Comparison of ENCODE assay signal across 10 cellular contexts in the genomic region with DNA sequence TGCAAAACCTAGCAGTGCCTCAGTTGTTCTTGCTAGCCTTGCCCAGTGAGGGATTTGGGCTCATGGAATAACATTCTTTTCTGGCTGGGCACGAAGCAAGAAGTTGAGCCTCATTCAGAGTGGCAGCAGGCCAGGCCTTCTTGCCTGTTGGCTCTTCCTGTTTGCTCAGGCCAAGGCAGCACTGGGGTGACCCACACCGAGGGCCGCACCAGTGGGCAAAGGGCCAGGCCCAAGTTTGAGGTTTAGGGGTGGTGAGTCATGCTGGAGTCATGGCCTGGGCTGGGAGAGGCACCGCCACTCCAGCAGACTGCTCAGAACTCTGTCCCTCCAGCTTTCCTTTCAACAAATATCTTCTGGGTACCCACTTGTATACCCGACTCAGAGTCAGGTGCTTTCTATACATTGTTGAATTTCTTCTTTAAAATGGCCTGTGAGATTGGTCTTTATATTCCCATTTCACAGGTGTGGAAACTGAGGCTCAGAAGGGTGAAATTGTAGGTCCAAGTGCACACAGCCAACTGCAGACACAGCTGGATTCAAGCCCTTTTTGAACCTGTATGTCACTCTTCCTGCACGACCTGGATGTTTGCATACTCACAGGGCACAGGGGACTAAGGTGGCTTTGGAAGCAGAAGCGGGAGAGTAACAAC.
DNase-seq lines count a peak whose midpoint lies in the region; ATAC-seq, FAIRE-seq and TF ChIP-seq lines count a peak whose summit lies in the region.
"Had no signal": no experiment of that assay in that cellular context is flagged by ENCODE, and none has a peak within 500 bp of the region (broad histone marks: within the 10 kb centered on the region; RNA-seq: fewer than 3 reads in every experiment).

No MANE protein-coding gene starts in this region.

- POLR2A ChIA-PET in A549 (lab: Yijun Ruan, JAX) = no interaction called here
- POLR2A ChIA-PET in activated CD8-positive, alpha-beta T cell treated with anti-CD3 and anti-CD28 coated beads, Interleukin-2, amount 10 ng/mL, durations not matched to agents 7 days and 5 days (lab: Charles Lee) = no interaction called here

- peak overlapping the region; percentile 50 to 74 for H3K27ac ChIP-seq in A549
- H3K27ac ChIP-seq in body of pancreas = no peak overlapping the region
- H3K27ac ChIP-seq: C4-2B had no signal

- H3K36me3 ChIP-seq in body of pancreas (replicated peaks in 1 of 2; ENCODE audit: insufficient read depth in 1 of 2, low read depth in 2 of 2) = no peaks in the 10 kb centered on the region

- H3K4me1 Mint-ChIP-seq in activated CD8-positive, alpha-beta T cell treated with anti-CD3 and anti-CD28 coated beads, Interleukin-2, amount 10 ng/mL, durations not matched to agents 7 days and 5 days (ENCODE audit: low read depth) = no peaks in the 10 kb centered on the region

- intact Hi-C loops in body of pancreas (cut with DNase I) = no loop called here

- 18% methylated on average over 5 of the region's 7 CpGs for WGBS in A549 (ENCODE audit: missing lambda C conversion rate)
- 71% methylated on average over 7 of the region's 7 CpGs for WGBS in body of pancreas, 2 donors

- TF ChIP-seq EP300 in A549 (IDR thresholded peaks at IDR 0.05) (no peak), Ishikawa (IDR thresholded peaks at IDR 0.05; ENCODE audit: borderline replicate concordance) (no peak)

- TF ChIP-seq POLR2A in A549 (IDR thresholded peaks at IDR 0.05; ENCODE audit: low read length) = no peak
- TF ChIP-seq POLR2A in body of pancreas (IDR thresholded peaks at IDR 0.05) = no peak

- peaks cover 7% of the 10 kb centered on the region for H3K27me3 Mint-ChIP-seq in activated CD8-positive, alpha-beta T cell treated with anti-CD3 and anti-CD28 coated beads, Interleukin-2, amount 10 ng/mL, durations not matched to agents 7 days and 5 days (ENCODE audit: low read depth)

- no peak for FAIRE-seq in A549 (lab: Jason Lieb, UNC)

- H3K4me1 ChIP-seq in A549 (peaks cover 20% of the 10 kb centered on the region), body of pancreas (no peaks in the 10 kb centered on the region)

- DNase-seq in A549 (ENCODE audit: low read depth in 1 of 2, low spot score in 1 of 2) (peak; percentile 43 to 77), body of pancreas (peak; percentile 17 to 55 (median 29)), kidney glomerular epithelial cell (lab: John Stamatoyannopoulos, UW) (peak; percentile 82), NCI-H1092 treated with DMSO at 0.1 percent for 48 hours (lab: John Stamatoyannopoulos, UW) (no peak)
- DNase-seq in activated CD8-positive, alpha-beta T cell treated with anti-CD3 and anti-CD28 coated beads, Interleukin-2, amount 10 ng/mL, durations not matched to agents 7 days and 5 days = no peak
- DNase-seq in activated naive CD4-positive, alpha-beta T cell (lab: John Stamatoyannopoulos, UW) = no peak
- no peak for DNase-seq in activated CD4-positive, alpha-beta T cell treated with anti-CD3 and anti-CD28 coated beads, Interleukin-2, amount 50 U/mL, for 48 hours
- DNase-seq: stimulated activated CD4-positive, alpha-beta T cell treated with anti-CD3 and anti-CD28 coated beads, Interleukin-2, amount 100 ng/mL, for 24 hours had no signal

- no peak overlapping the region for H3K27ac Mint-ChIP-seq in activated CD8-positive, alpha-beta T cell treated with anti-CD3 and anti-CD28 coated beads, Interleukin-2, amount 10 ng/mL, durations not matched to agents 7 days and 5 days

- no peaks in the 10 kb centered on the region for H3K36me3 Mint-ChIP-seq in activated CD8-positive, alpha-beta T cell treated with anti-CD3 and anti-CD28 coated beads, Interleukin-2, amount 10 ng/mL, durations not matched to agents 7 days and 5 days (ENCODE audit: low read depth)

- H3K4me3 Mint-ChIP-seq in activated CD8-positive, alpha-beta T cell treated with anti-CD3 and anti-CD28 coated beads, Interleukin-2, amount 10 ng/mL, durations not matched to agents 7 days and 5 days = no peak overlapping the region

- H3K4me3 ChIP-seq in A549 (no peak overlapping the region), body of pancreas (no peak overlapping the region)

- H3K27me3 ChIP-seq in body of pancreas = no peaks in the 10 kb centered on the region

- 0 out of 3 replicates have a peak, but pooled peaks cover 3% of the 10 kb centered on the region for H3K9me3 ChIP-seq in A549
- peaks cover 0 to 7% (median 0%) of the 10 kb centered on the region in 3 donors for H3K9me3 ChIP-seq in body of pancreas

- TF ChIP-seq RAD21 in A549 (conservative IDR thresholded peaks at IDR 0.05 in 1 of 2, IDR thresholded peaks at IDR 0.05 in 1 of 2) (no peak), Ishikawa (IDR thresholded peaks at IDR 0.05; ENCODE audit: low read depth) (no peak)

- peaks cover 22% of the 10 kb centered on the region for H3K9me3 Mint-ChIP-seq in activated CD8-positive, alpha-beta T cell treated with anti-CD3 and anti-CD28 coated beads, Interleukin-2, amount 10 ng/mL, durations not matched to agents 7 days and 5 days (ENCODE audit: insufficient read depth)

- CTCF ChIA-PET in A549 (lab: Yijun Ruan, JAX) = interaction anchor here (0.8 to 1.9 kb wide), 5 partner anchors 9 to 470 kb away, joined by 3 to 5 read pairs (median 4); no protein-coding TSS in a partner anchor
- CTCF ChIA-PET in activated CD8-positive, alpha-beta T cell treated with anti-CD3 and anti-CD28 coated beads, Interleukin-2, amount 10 ng/mL, durations not matched to agents 7 days and 5 days (lab: Charles Lee) = no interaction called here

- peak overlapping the region; percentile 68 for H3K4me2 ChIP-seq in A549

- TF ChIP-seq CTCF in A549 (IDR thresholded peaks at IDR 0.05) = no peak
- TF ChIP-seq CTCF in body of pancreas (IDR thresholded peaks at IDR 0.05) = no peak

- ATAC-seq in A549 = peak; percentile 97
- ATAC-seq in body of pancreas = no peak
- ATAC-seq in activated CD8-positive, alpha-beta T cell treated with anti-CD3 and anti-CD28 coated beads, Interleukin-2, amount 10 ng/mL, durations not matched to agents 7 days and 5 days = no peak

TF ChIP-seq in A549, 52 proteins besides CTCF, POLR2A, EP300 and RAD21:
- TF ChIP-seq JUNB (IDR thresholded peaks at IDR 0.05) = peak; percentile 71
- TF ChIP-seq GATA3 (IDR thresholded peaks at IDR 0.05; ENCODE audit: borderline replicate concordance) = peak; percentile 30; the same call in 1 of the 2 replicates
- TF ChIP-seq NPAS2 (CRISPR knock-in tag; IDR thresholded peaks at IDR 0.05; ENCODE audit: borderline replicate concordance) = no peak
- TF ChIP-seq, protein P1, sequence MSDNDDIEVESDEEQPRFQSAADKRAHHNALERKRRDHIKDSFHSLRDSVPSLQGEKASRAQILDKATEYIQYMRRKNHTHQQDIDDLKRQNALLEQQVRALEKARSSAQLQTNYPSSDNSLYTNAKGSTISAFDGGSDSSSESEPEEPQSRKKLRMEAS (IDR thresholded peaks at IDR 0.05) = peak; percentile 72
- no peak for TF ChIP-seq HOXB13 (CRISPR knock-in tag; IDR thresholded peaks at IDR 0.05; ENCODE audit: low read depth)
- TF ChIP-seq FOSL2 (IDR thresholded peaks at IDR 0.05) = peak; percentile 72
- peak; percentile 82 for TF ChIP-seq FOSL2 (CRISPR knock-in tag; IDR thresholded peaks at IDR 0.05)
TF ChIP-seq in A549: peak in this region for 4.

TF ChIP-seq in Ishikawa, 13 proteins besides CTCF, POLR2A, EP300 and RAD21:
- TF ChIP-seq CREB1 (IDR thresholded peaks at IDR 0.05; ENCODE audit: low read depth) (no peak), NFIC (IDR thresholded peaks at IDR 0.05) (peak; percentile 71)

Comparison
In these comparisons a context has a peak if more than half of its experiments do, and no peak if none do; other contexts are left out.
1. ATAC-seq: peak in A549 (2 of 2); none in body of pancreas (single experiment) and activated CD8-positive, alpha-beta T cell treated with anti-CD3 and anti-CD28 coated beads, Interleukin-2, amount 10 ng/mL, durations not matched to agents 7 days and 5 days (single experiment).
2. DNase-seq: peak in A549 (2 of 2), body of pancreas (4 of 4) and kidney glomerular epithelial cell (single experiment); none in activated CD8-positive, alpha-beta T cell treated with anti-CD3 and anti-CD28 coated beads, Interleukin-2, amount 10 ng/mL, durations not matched to agents 7 days and 5 days (single experiment), NCI-H1092 treated with DMSO at 0.1 percent for 48 hours (single experiment), activated naive CD4-positive, alpha-beta T cell (0 of 4) and activated CD4-positive, alpha-beta T cell treated with anti-CD3 and anti-CD28 coated beads, Interleukin-2, amount 50 U/mL, for 48 hours (0 of 2).
3. H3K27ac ChIP-seq: peak in A549 (2 of 2); none in body of pancreas (0 of 4).